17 cellular contexts compared by ENCODE assay signal in genomic region chr4:121191351-121191750, GRCh38. TPM values are rescaled to one million over a fixed set of nuclear protein-coding genes. Genes with fewer than 3 reads are reported as not detected.
DNase-seq lines count a peak whose midpoint lies in the region; ATAC-seq and TF ChIP-seq lines count a peak whose summit lies in the region.
"Had no signal": no experiment of that assay in that cellular context is flagged by ENCODE, and none has a peak within 500 bp of the region (broad histone marks: within the 10 kb centered on the region; RNA-seq: fewer than 3 reads in every experiment).

No MANE protein-coding gene starts in this region.

- no peaks in the 10 kb centered on the region for H3K9me3 Mint-ChIP-seq in CD4-positive, CD25-positive, alpha-beta regulatory T cell
- no peaks in the 10 kb centered on the region for H3K9me3 Mint-ChIP-seq in CD4-positive, alpha-beta T cell
- no peaks in the 10 kb centered on the region for H3K9me3 Mint-ChIP-seq in T-helper 2 cell treated with Interferon-gamma antibody and Interleukin-4, amounts not matched to agents 5 μg/mL and 100 μg/mL, for 36 hours
- H3K9me3 Mint-ChIP-seq in naive thymus-derived CD4-positive, alpha-beta T cell = no peaks in the 10 kb centered on the region

- intact Hi-C loops in CD4-positive, alpha-beta T cell (cut with DNase I, micrococcal nuclease) = loop anchor here (2.0 to 5.0 kb wide), 4 partner anchors 37 to 1034 kb away; no protein-coding TSS in a partner anchor
- intact Hi-C loops in naive thymus-derived CD4-positive, alpha-beta T cell (cut with micrococcal nuclease) = loop anchor here (2.0 to 10.0 kb wide), 12 partner anchors 13 to 1567 kb away; partner anchors contain the start of genes NDNF (in 1 of the 2), PDE5A (in 1 of the 2) and PRDM5 (in 1 of the 2)

- peaks cover 44% of the 10 kb centered on the region for H3K4me1 ChIP-seq in CD4-positive, CD25-positive, alpha-beta regulatory T cell (ENCODE audit: control insufficient read depth, insufficient read depth, low read length, poor library complexity, severe bottlenecking)
- H3K4me1 ChIP-seq in naive thymus-derived CD4-positive, alpha-beta T cell (ENCODE audit: control insufficient read depth in 2 of 2, insufficient read depth in 2 of 2, low read length in 2 of 2) = peaks cover 32 to 50% of the 10 kb centered on the region in 2 donors
- no peaks in the 10 kb centered on the region for H3K4me1 ChIP-seq in SJCRH30

- peaks cover 30 to 56% (median 42%) of the 10 kb centered on the region in 4 donors for H3K4me1 Mint-ChIP-seq in CD4-positive, CD25-positive, alpha-beta regulatory T cell
- H3K4me1 Mint-ChIP-seq in CD4-positive, alpha-beta T cell (ENCODE audit: low read depth) = peaks cover 64% of the 10 kb centered on the region
- H3K4me1 Mint-ChIP-seq in T-helper 2 cell treated with Interferon-gamma antibody and Interleukin-4, amounts not matched to agents 5 μg/mL and 100 μg/mL, for 36 hours (ENCODE audit: low read depth) = peaks cover 48% of the 10 kb centered on the region
- H3K4me1 Mint-ChIP-seq in naive thymus-derived CD4-positive, alpha-beta T cell = peaks cover 22 to 64% (median 60%) of the 10 kb centered on the region in 7 donors

- H3K27me3 ChIP-seq in CD4-positive, CD25-positive, alpha-beta regulatory T cell (ENCODE audit: control insufficient read depth, insufficient read depth, low read length) = no peaks in the 10 kb centered on the region
- H3K27me3 ChIP-seq in CD4-positive, alpha-beta T cell (ENCODE audit: control insufficient read depth, insufficient read depth, low read length) = no peaks in the 10 kb centered on the region
- H3K27me3 ChIP-seq in naive thymus-derived CD4-positive, alpha-beta T cell (ENCODE audit: control insufficient read depth in 2 of 2, insufficient read depth in 2 of 2, low read length in 2 of 2) = no peaks in the 10 kb centered on the region
- H3K27me3 ChIP-seq in SJCRH30 (no peaks in the 10 kb centered on the region), MG63 (no peaks in the 10 kb centered on the region; the same call in 1 of the 2 replicates)

- DNase-seq in CD4-positive, CD25-positive, alpha-beta regulatory T cell = peak in 2 of 3 donors; percentile 43 to 59
- no peak for DNase-seq in CD4-positive, alpha-beta T cell
- DNase-seq in T-helper 2 cell treated with Interferon-gamma antibody and Interleukin-4, amounts not matched to agents 5 μg/mL and 100 μg/mL, for 36 hours (ENCODE audit: low spot score) = no peak
- peak in 4 of 9 donors; percentile 28 to 41 (median 37) for DNase-seq in naive thymus-derived CD4-positive, alpha-beta T cell
- no peak for DNase-seq in HK-2 (ENCODE audit: unreplicated experiment)
- no peak for DNase-seq in SJCRH30
- no peak for DNase-seq in MG63
- DNase-seq: DMS79, H7, KG1, NCI-H1048, NCI-H2081 treated with DMSO at 0.1 percent for 48 hours, NCI-H510A, NCI-H774, PC-9 had no signal

- H3K9me3 ChIP-seq in CD4-positive, CD25-positive, alpha-beta regulatory T cell (ENCODE audit: control insufficient read depth in 2 of 2, low read length in 2 of 2) = no peaks in the 10 kb centered on the region
- H3K9me3 ChIP-seq in CD4-positive, alpha-beta T cell (ENCODE audit: control insufficient read depth, low read length) = no peaks in the 10 kb centered on the region
- H3K9me3 ChIP-seq in naive thymus-derived CD4-positive, alpha-beta T cell (ENCODE audit: control insufficient read depth in 2 of 3, low read length in 3 of 3) = no peaks in the 10 kb centered on the region
- no peaks in the 10 kb centered on the region for H3K9me3 ChIP-seq in SJCRH30 (replicated peaks)
- no peaks in the 10 kb centered on the region for H3K9me3 ChIP-seq in MG63

- peak overlapping the region; percentile 44 to 80 (median 60) for H3K4me3 Mint-ChIP-seq in CD4-positive, CD25-positive, alpha-beta regulatory T cell
- peak overlapping the region; percentile 76 for H3K4me3 Mint-ChIP-seq in CD4-positive, alpha-beta T cell
- peak overlapping the region; percentile 57 for H3K4me3 Mint-ChIP-seq in T-helper 2 cell treated with Interferon-gamma antibody and Interleukin-4, amounts not matched to agents 5 μg/mL and 100 μg/mL, for 36 hours
- H3K4me3 Mint-ChIP-seq in naive thymus-derived CD4-positive, alpha-beta T cell = peak overlapping the region in 8 of 10 donors; percentile 30 to 83 (median 56)

- no peaks in the 10 kb centered on the region for H3K36me3 Mint-ChIP-seq in CD4-positive, CD25-positive, alpha-beta regulatory T cell
- no peaks in the 10 kb centered on the region for H3K36me3 Mint-ChIP-seq in CD4-positive, alpha-beta T cell (ENCODE audit: low read depth)
- no peaks in the 10 kb centered on the region for H3K36me3 Mint-ChIP-seq in T-helper 2 cell treated with Interferon-gamma antibody and Interleukin-4, amounts not matched to agents 5 μg/mL and 100 μg/mL, for 36 hours (ENCODE audit: low read depth)
- peaks cover 0 to 9% (median 0%) of the 10 kb centered on the region in 5 donors for H3K36me3 Mint-ChIP-seq in naive thymus-derived CD4-positive, alpha-beta T cell

- CTCF ChIA-PET in CD4-positive, alpha-beta T cell (lab: Charles Lee) = interaction anchor here (1.1 to 2.4 kb wide), 7 partner anchors 8 to 121 kb away, joined by 4 to 16 read pairs (median 6); no protein-coding TSS in a partner anchor
- CTCF ChIA-PET in naive thymus-derived CD4-positive, alpha-beta T cell (lab: Charles Lee) = interaction anchor here (0.7 to 4.2 kb wide), 18 partner anchors 9 to 101 kb away, joined by 3 to 90 read pairs (median 6); no protein-coding TSS in a partner anchor

- H3K27ac Mint-ChIP-seq in CD4-positive, CD25-positive, alpha-beta regulatory T cell = peak overlapping the region in 2 of 3 donors; percentile 72 to 81
- H3K27ac Mint-ChIP-seq in CD4-positive, alpha-beta T cell = peak overlapping the region; percentile 76
- H3K27ac Mint-ChIP-seq in T-helper 2 cell treated with Interferon-gamma antibody and Interleukin-4, amounts not matched to agents 5 μg/mL and 100 μg/mL, for 36 hours = peak overlapping the region; percentile 10
- peak overlapping the region in 8 of 9 donors; percentile 73 to 92 (median 84) for H3K27ac Mint-ChIP-seq in naive thymus-derived CD4-positive, alpha-beta T cell

- peak overlapping the region; percentile 58 for H3K4me3 ChIP-seq in CD4-positive, CD25-positive, alpha-beta regulatory T cell (ENCODE audit: low read depth, low read length)
- no peak overlapping the region for H3K4me3 ChIP-seq in naive thymus-derived CD4-positive, alpha-beta T cell (ENCODE audit: low read length)
- H3K4me3 ChIP-seq in SJCRH30 (no peak overlapping the region), MG63 (no peak overlapping the region)
- H3K4me3 ChIP-seq: PC-9 had no signal

- POLR2A ChIA-PET in CD4-positive, alpha-beta T cell (lab: Charles Lee) = interaction anchor here (0.7 to 2.5 kb wide), 5 partner anchors 9 to 61 kb away, joined by 3 to 12 read pairs (median 4); no protein-coding TSS in a partner anchor
- POLR2A ChIA-PET in naive thymus-derived CD4-positive, alpha-beta T cell (lab: Charles Lee) = interaction anchor here (1.1 to 9.8 kb wide), 6 partner anchors 9 to 52 kb away, joined by 3 to 63 read pairs (median 6); no protein-coding TSS in a partner anchor

- no peaks in the 10 kb centered on the region for H3K36me3 ChIP-seq in CD4-positive, CD25-positive, alpha-beta regulatory T cell (ENCODE audit: control insufficient read depth, insufficient read depth, low read length)
- H3K36me3 ChIP-seq in naive thymus-derived CD4-positive, alpha-beta T cell (ENCODE audit: control insufficient read depth in 2 of 3, insufficient read depth in 3 of 3, low read length in 3 of 3) = no peaks in the 10 kb centered on the region
- H3K36me3 ChIP-seq in SJCRH30 = no peaks in the 10 kb centered on the region
- H3K36me3 ChIP-seq in MG63 = no peaks in the 10 kb centered on the region

- TF ChIP-seq CTCF in CD4-positive, alpha-beta T cell (IDR thresholded peaks at IDR 0.05) = no peak

- no peaks in the 10 kb centered on the region for H3K27me3 Mint-ChIP-seq in CD4-positive, CD25-positive, alpha-beta regulatory T cell
- no peaks in the 10 kb centered on the region for H3K27me3 Mint-ChIP-seq in CD4-positive, alpha-beta T cell
- H3K27me3 Mint-ChIP-seq in T-helper 2 cell treated with Interferon-gamma antibody and Interleukin-4, amounts not matched to agents 5 μg/mL and 100 μg/mL, for 36 hours (ENCODE audit: low read depth) = peaks cover 9% of the 10 kb centered on the region
- H3K27me3 Mint-ChIP-seq in naive thymus-derived CD4-positive, alpha-beta T cell = no peaks in the 10 kb centered on the region

- no peak for ATAC-seq in CD4-positive, CD25-positive, alpha-beta regulatory T cell (ENCODE audit: low read depth in 2 of 2)
- peak; percentile 17 for ATAC-seq in CD4-positive, alpha-beta T cell (ENCODE audit: poor library complexity)
- ATAC-seq in naive thymus-derived CD4-positive, alpha-beta T cell = no peak
- ATAC-seq: HepG2 had no signal

- H3K27ac ChIP-seq in CD4-positive, CD25-positive, alpha-beta regulatory T cell (ENCODE audit: insufficient read depth, low read length, poor library complexity, severe bottlenecking) = peak overlapping the region; percentile 53
- H3K27ac ChIP-seq in CD4-positive, alpha-beta T cell (ENCODE audit: low read depth, low read length) = no peak overlapping the region
- H3K27ac ChIP-seq in naive thymus-derived CD4-positive, alpha-beta T cell (ENCODE audit: low read depth, low read length) = peak overlapping the region; percentile 48
- H3K27ac ChIP-seq in SJCRH30 = no peak overlapping the region
- H3K27ac ChIP-seq: PC-9 had no signal

RNA-seq across cellular contexts. Expression of gene TNIP3, which starts 27.2 kb away (rescaled TPM):
- total RNA-seq in CD4-positive, CD25-positive, alpha-beta regulatory T cell = 1.3 TPM
- 1 to 10 TPM; 1.5 to 2.0 (median 1.7) TPM for polyA plus RNA-seq in CD4-positive, CD25-positive, alpha-beta regulatory T cell
- total RNA-seq in CD4-positive, alpha-beta T cell = under 1 TPM; 0.39 to 0.66 TPM
- total RNA-seq in naive thymus-derived CD4-positive, alpha-beta T cell = 1 to 10 TPM in 2 of 5 experiments, under 1 TPM in 3; 0.57 to 1.8 (median 0.90) TPM
- under 1 TPM; 0.30 to 0.62 TPM for polyA plus RNA-seq in naive thymus-derived CD4-positive, alpha-beta T cell
- 0.16 TPM in 1 of 2 replicates, not detected in the other for total RNA-seq in SJCRH30 (2014; rRNA removed; shearing (Covaris generic))
- not detected in 2 replicates for total RNA-seq in MG63 (2014; rRNA removed; shearing (Covaris generic); ENCODE audit: low replicate concordance)
- total RNA-seq: G401, H7, HepG2 had no signal
- polyA plus RNA-seq: HepG2 had no signal

Comparison
In these comparisons a context has a peak if more than half of its experiments do, and no peak if none do; other contexts are left out.
1. DNase-seq: peak in CD4-positive, CD25-positive, alpha-beta regulatory T cell (2 of 3); none in CD4-positive, alpha-beta T cell (0 of 10), T-helper 2 cell treated with Interferon-gamma antibody and Interleukin-4, amounts not matched to agents 5 μg/mL and 100 μg/mL, for 36 hours (single experiment), HK-2 (single experiment), SJCRH30 (0 of 2) and MG63 (single experiment).
2. H3K27ac ChIP-seq: peak in CD4-positive, CD25-positive, alpha-beta regulatory T cell (single experiment) and naive thymus-derived CD4-positive, alpha-beta T cell (single experiment); none in CD4-positive, alpha-beta T cell (single experiment) and SJCRH30 (single experiment).
3. H3K27ac Mint-ChIP-seq: peak in every context shown above with its lines; median percentile 84 in naive thymus-derived CD4-positive, alpha-beta T cell; 76 in CD4-positive, CD25-positive, alpha-beta regulatory T cell; 76 in CD4-positive, alpha-beta T cell; 10 in T-helper 2 cell treated with Interferon-gamma antibody and Interleukin-4, amounts not matched to agents 5 μg/mL and 100 μg/mL, for 36 hours.
4. Peak in every context shown above with its lines, with median percentiles within 50 percentile points of each other: H3K4me3 Mint-ChIP-seq.